In genomic region chr17:43986225-43986981, GRCh38 we compare ENCODE assay signal across 14 cellular contexts. TPM values are rescaled to one million over a fixed set of nuclear protein-coding genes. Genes with fewer than 3 reads are reported as not detected.
DNase-seq lines count a peak whose midpoint lies in the region; ATAC-seq and TF ChIP-seq lines count a peak whose summit lies in the region.
"Had no signal": no experiment of that assay in that cellular context is flagged by ENCODE, and none has a peak within 500 bp of the region (broad histone marks: within the 10 kb centered on the region; RNA-seq: fewer than 3 reads in every experiment).

No MANE protein-coding gene starts in this region.

- in situ Hi-C loops in GM23248 (cut with MboI), result no loop called here

- H3K9me2 ChIP-seq in GM23248 (ENCODE audit: insufficient read depth), result no peaks in the 10 kb centered on the region

- H4K20me1 ChIP-seq in GM23248 (ENCODE audit: insufficient read depth), result no peaks in the 10 kb centered on the region

- peaks cover 0 to 23% (median 8%) of the 10 kb centered on the region in 12 donors for H3K4me1 ChIP-seq in heart left ventricle
- H3K4me1 ChIP-seq in parathyroid adenoma, result peaks cover 47% of the 10 kb centered on the region
- H3K4me1 ChIP-seq in GM23248 (ENCODE audit: insufficient read depth), result no peaks in the 10 kb centered on the region

- H3K4me3 ChIP-seq in heart left ventricle (no peak overlapping the region), parathyroid adenoma (ENCODE audit: low read depth, low read length) (no peak overlapping the region), GM23248 (no peak overlapping the region)
- H3K4me3 ChIP-seq: MG63, PC-9 had no signal

- ATAC-seq in heart left ventricle, result peak in 3 of 4 donors; percentile 29 to 68 (median 45)
- no peak for ATAC-seq in Right ventricle myocardium inferior
- no peak for ATAC-seq in activated CD8-positive, alpha-beta T cell treated with anti-CD3 and anti-CD28 coated beads, Interleukin-2, amount 10 ng/mL, durations not matched to agents 7 days and 5 days

- peaks cover 44% of the 10 kb centered on the region for H3K27me3 Mint-ChIP-seq in activated CD8-positive, alpha-beta T cell treated with anti-CD3 and anti-CD28 coated beads, Interleukin-2, amount 10 ng/mL, durations not matched to agents 7 days and 5 days (ENCODE audit: low read depth)

- no peak overlapping the region for H3K27ac Mint-ChIP-seq in activated CD8-positive, alpha-beta T cell treated with anti-CD3 and anti-CD28 coated beads, Interleukin-2, amount 10 ng/mL, durations not matched to agents 7 days and 5 days

- no peak overlapping the region for H3K4me2 ChIP-seq in parathyroid adenoma (ENCODE audit: low read length)
- H3K4me2 ChIP-seq in GM23248 (ENCODE audit: unreplicated experiment), result no peak overlapping the region
- H3K4me2 ChIP-seq: PC-9 had no signal

- intact Hi-C loops in heart left ventricle (cut with DNase I) (no loop called here), Right ventricle myocardium inferior (cut with DNase I) (no loop called here), head of caudate nucleus (cut with DNase I) (no loop called here)

- DNase-seq in heart left ventricle (no peak), Right ventricle myocardium inferior (ENCODE audit: missing footprints) (no peak), head of caudate nucleus (peak in 26 of 42 donors; percentile 22 to 74 (median 47)), globus pallidus (ENCODE audit: low spot score) (no peak), GM23248 (no peak)
- no peak for DNase-seq in activated CD8-positive, alpha-beta T cell treated with anti-CD3 and anti-CD28 coated beads, Interleukin-2, amount 10 ng/mL, durations not matched to agents 7 days and 5 days
- DNase-seq: C1 segment of cervical spinal cord, DND-41, MG63, NCI-H1092 treated with DMSO at 0.1 percent for 48 hours, NCI-H2081 treated with DMSO at 0.1 percent for 48 hours, NCI-H510A, PC-9 had no signal

- 56 to 64% (median 63%) methylated on average over 7 of the region's 7 CpGs for WGBS in heart left ventricle, 4 donors
- 88 to 91% methylated on average over 6 to 7 of the region's 7 CpGs for WGBS in GM23248 (ENCODE audit: low coverage in 1 of 2, low lambda C conversion rate in 2 of 2, missing lambda C conversion rate in 2 of 2), 2 experiments

- H3K9me3 Mint-ChIP-seq in activated CD8-positive, alpha-beta T cell treated with anti-CD3 and anti-CD28 coated beads, Interleukin-2, amount 10 ng/mL, durations not matched to agents 7 days and 5 days (ENCODE audit: insufficient read depth), result no peaks in the 10 kb centered on the region

- H3K27me3 ChIP-seq in heart left ventricle, result peaks cover 0 to 57% (median 9%) of the 10 kb centered on the region in 9 donors
- no peaks in the 10 kb centered on the region for H3K27me3 ChIP-seq in parathyroid adenoma (ENCODE audit: control insufficient read depth, insufficient read depth, low read length)
- H3K27me3 ChIP-seq in GM23248 (replicated peaks; ENCODE audit: insufficient read depth), result peaks cover 44% of the 10 kb centered on the region

- peak overlapping the region; percentile 57 for H2AFZ ChIP-seq in parathyroid adenoma
- H2AFZ ChIP-seq in GM23248, result no peak overlapping the region
- H2AFZ ChIP-seq: PC-9 had no signal

- no peak overlapping the region for H3K4me3 Mint-ChIP-seq in activated CD8-positive, alpha-beta T cell treated with anti-CD3 and anti-CD28 coated beads, Interleukin-2, amount 10 ng/mL, durations not matched to agents 7 days and 5 days

- H3K9ac ChIP-seq in parathyroid adenoma (no peak overlapping the region), GM23248 (no peak overlapping the region)

- POLR2A ChIA-PET in activated CD8-positive, alpha-beta T cell treated with anti-CD3 and anti-CD28 coated beads, Interleukin-2, amount 10 ng/mL, durations not matched to agents 7 days and 5 days (lab: Charles Lee), result interaction anchor here (0.6 kb wide), 1 partner anchor 42 kb away, joined by 3 read pairs; no protein-coding TSS in a partner anchor

- no peaks in the 10 kb centered on the region for H3K36me3 Mint-ChIP-seq in activated CD8-positive, alpha-beta T cell treated with anti-CD3 and anti-CD28 coated beads, Interleukin-2, amount 10 ng/mL, durations not matched to agents 7 days and 5 days (ENCODE audit: low read depth)

- H3K79me2 ChIP-seq in parathyroid adenoma (no peaks in the 10 kb centered on the region), GM23248 (ENCODE audit: insufficient read depth) (no peaks in the 10 kb centered on the region)

- H3K27ac ChIP-seq in heart left ventricle (peak overlapping the region in 2 of 12 donors; percentile 14 to 45), parathyroid adenoma (peak overlapping the region; percentile 73), GM23248 (no peak overlapping the region)
- H3K27ac ChIP-seq: PC-9 had no signal

- no peak for TF ChIP-seq POLR2A in heart left ventricle (IDR thresholded peaks at IDR 0.05)

- no peaks in the 10 kb centered on the region for H3K36me3 ChIP-seq in heart left ventricle
- no peaks in the 10 kb centered on the region for H3K36me3 ChIP-seq in parathyroid adenoma (ENCODE audit: control insufficient read depth, insufficient read depth, low read length)
- no peaks in the 10 kb centered on the region for H3K36me3 ChIP-seq in GM23248 (ENCODE audit: low read depth)
- H3K36me3 ChIP-seq: MG63 had no signal

- TF ChIP-seq CTCF in heart left ventricle (IDR thresholded peaks at IDR 0.05), result no peak
- no peak for TF ChIP-seq CTCF in parathyroid adenoma (IDR thresholded peaks at IDR 0.05)

- CTCF ChIA-PET in activated CD8-positive, alpha-beta T cell treated with anti-CD3 and anti-CD28 coated beads, Interleukin-2, amount 10 ng/mL, durations not matched to agents 7 days and 5 days (lab: Charles Lee), result interaction anchor here (2.8 kb wide), 1 partner anchor 42 kb away, joined by 12 read pairs; no protein-coding TSS in a partner anchor

- H3K4me1 Mint-ChIP-seq in activated CD8-positive, alpha-beta T cell treated with anti-CD3 and anti-CD28 coated beads, Interleukin-2, amount 10 ng/mL, durations not matched to agents 7 days and 5 days (ENCODE audit: low read depth), result peaks cover 14% of the 10 kb centered on the region

- H3F3A ChIP-seq in GM23248 (ENCODE audit: insufficient read depth), result no peaks in the 10 kb centered on the region

- H3K9me3 ChIP-seq in heart left ventricle, result no peaks in the 10 kb centered on the region
- H3K9me3 ChIP-seq in parathyroid adenoma (ENCODE audit: control insufficient read depth, low read length), result no peaks in the 10 kb centered on the region
- H3K9me3 ChIP-seq in GM23248 (ENCODE audit: low read depth), result no peaks in the 10 kb centered on the region
- H3K9me3 ChIP-seq: MG63 had no signal

RNA-seq across cellular contexts. Expression of gene NAGS, which starts 18.0 kb away (rescaled TPM):
- total RNA-seq in heart left ventricle (1 to 10 TPM in 3 of 9 donors, under 1 TPM in 6; 0.20 to 1.2 (median 0.37) TPM), Right ventricle myocardium inferior (0.68 TPM)
- polyA plus RNA-seq in heart left ventricle (1 to 10 TPM in 1 of 2 donors, under 1 TPM in 1; 0.57 to 1.2 TPM), GM23248 (2016; fragmentation: Nextera tagmentation; extraction: Ambion mirVana) (1.6 and 2.3 TPM in 2 replicates)
- under 1 TPM; 0.68 to 0.78 TPM for total RNA-seq in activated CD8-positive, alpha-beta T cell treated with anti-CD3 and anti-CD28 coated beads, Interleukin-2, amount 10 ng/mL, durations not matched to agents 7 days and 5 days
- 1.8 and 2.8 TPM in 2 replicates for total RNA-seq in GM23248 (2014; rRNA removed; shearing (Covaris generic))

RNA-seq across cellular contexts. Expression of gene TMEM101, which starts 28.4 kb away (rescaled TPM):
- total RNA-seq in heart left ventricle (10 to 100 TPM; 13.4 to 22.1 (median 19.3) TPM), Right ventricle myocardium inferior (21.5 TPM)
- polyA plus RNA-seq in heart left ventricle (10 to 100 TPM; 16.7 to 31.1 TPM), GM23248 (2016; fragmentation: Nextera tagmentation; extraction: Ambion mirVana) (24.4 and 25.0 TPM in 2 replicates)
- total RNA-seq in activated CD8-positive, alpha-beta T cell treated with anti-CD3 and anti-CD28 coated beads, Interleukin-2, amount 10 ng/mL, durations not matched to agents 7 days and 5 days, result 10 to 100 TPM; 24.3 to 26.0 TPM
- 25.5 and 45.4 TPM in 2 replicates for total RNA-seq in GM23248 (2014; rRNA removed; shearing (Covaris generic))

RNA-seq across cellular contexts. Expression of gene PYY, which starts 32.7 kb away (rescaled TPM):
- not detected for total RNA-seq in heart left ventricle
- not detected for polyA plus RNA-seq in heart left ventricle
- total RNA-seq in Right ventricle myocardium inferior, result not detected
- not detected for total RNA-seq in activated CD8-positive, alpha-beta T cell treated with anti-CD3 and anti-CD28 coated beads, Interleukin-2, amount 10 ng/mL, durations not matched to agents 7 days and 5 days
- not detected in 2 replicates for total RNA-seq in GM23248 (2014; rRNA removed; shearing (Covaris generic))
- not detected in 2 replicates for polyA plus RNA-seq in GM23248 (2016; fragmentation: Nextera tagmentation; extraction: Ambion mirVana)
- total RNA-seq: PC-9 had no signal

RNA-seq across cellular contexts. Expression of gene PPY, which starts 44.1 kb away (rescaled TPM):
- total RNA-seq in heart left ventricle, result not detected
- polyA plus RNA-seq in heart left ventricle, result not detected
- total RNA-seq in Right ventricle myocardium inferior, result not detected
- not detected for total RNA-seq in activated CD8-positive, alpha-beta T cell treated with anti-CD3 and anti-CD28 coated beads, Interleukin-2, amount 10 ng/mL, durations not matched to agents 7 days and 5 days
- total RNA-seq in GM23248 (2014; rRNA removed; shearing (Covaris generic)), result not detected in 2 replicates
- polyA plus RNA-seq in GM23248 (2016; fragmentation: Nextera tagmentation; extraction: Ambion mirVana), result not detected in 2 replicates
- total RNA-seq: PC-9 had no signal

Comparison
In these comparisons a context has a peak if more than half of its experiments do, and no peak if none do; other contexts are left out.
1. ATAC-seq: peak in heart left ventricle (3 of 4); none in Right ventricle myocardium inferior (single experiment) and activated CD8-positive, alpha-beta T cell treated with anti-CD3 and anti-CD28 coated beads, Interleukin-2, amount 10 ng/mL, durations not matched to agents 7 days and 5 days (single experiment).
2. DNase-seq: peak in head of caudate nucleus (26 of 42); none in heart left ventricle (0 of 5), Right ventricle myocardium inferior (single experiment), globus pallidus (single experiment), activated CD8-positive, alpha-beta T cell treated with anti-CD3 and anti-CD28 coated beads, Interleukin-2, amount 10 ng/mL, durations not matched to agents 7 days and 5 days (single experiment) and GM23248 (single experiment).